8 cellular contexts compared by ENCODE assay signal in the genomic region with DNA sequence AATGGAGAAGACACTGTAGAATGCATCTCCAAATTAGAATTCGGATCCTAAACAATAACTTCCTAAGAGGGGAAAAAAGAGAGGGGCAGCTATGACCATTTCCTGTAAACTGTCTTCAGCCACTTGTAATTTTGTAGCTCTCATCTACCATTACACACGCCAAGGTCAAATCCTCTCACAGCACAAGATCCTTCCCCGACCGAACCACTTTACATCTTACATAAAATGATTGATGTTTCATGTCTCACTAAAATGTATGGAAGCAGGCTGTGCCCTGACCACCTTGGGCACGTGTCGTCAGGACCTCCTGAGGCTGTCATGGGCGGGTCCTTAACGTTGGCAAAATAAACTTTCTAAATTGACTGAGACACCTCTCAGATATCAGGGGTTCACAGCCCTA. TPM values are rescaled to one million over a fixed set of nuclear protein-coding genes. Genes with fewer than 3 reads are reported as not detected.
A peak's percentile ranks its signal among the peaks of the same experiment; 100 is the strongest.
DNase-seq lines count a peak whose midpoint lies in the region; ATAC-seq and TF ChIP-seq lines count a peak whose summit lies in the region.

No MANE protein-coding gene starts in this region.

- TF ChIP-seq POLR2A in tibial nerve (IDR thresholded peaks at IDR 0.05), result no peak

- H3K4me1 ChIP-seq in mucosa of rectum (ENCODE audit: control insufficient read depth in 2 of 2, insufficient read depth in 2 of 2, low read length in 2 of 2) (peaks cover 13 to 20% of the 10 kb centered on the region in 2 donors), tibial nerve (peaks cover 0 to 24% (median 8%) of the 10 kb centered on the region in 4 donors)

- peak; percentile 22 for ATAC-seq in GM19324 (IDR thresholded peaks at IDR 0.05; ENCODE audit: low FRiP score, unreplicated experiment)

- DNase-seq in Ammon's horn (ENCODE audit: low spot score), result peak; percentile 6
- DNase-seq in MG63, result peak; percentile 2
- DNase-seq in tibial nerve (ENCODE audit: low spot score in 2 of 2), result peak in 1 of 2 donors; percentile 17
- no peak for DNase-seq in cerebellar nuclear complex (lab: John Stamatoyannopoulos, UW)

- WGBS in tibial nerve, 2 donors, result 0 to 3% methylated on average over 8 of the region's 8 CpGs

- TF ChIP-seq CTCF in VCaP (conservative IDR thresholded peaks at IDR 0.05) (no peak), tibial nerve (IDR thresholded peaks at IDR 0.05) (no peak)

- TF ChIP-seq EP300 in tibial nerve (IDR thresholded peaks at IDR 0.05), result no peak

- H3K4me3 ChIP-seq in MG63 (0 out of 2 replicates have a peak overlapping the region, but pooled peaks have one; percentile 20), mucosa of rectum (ENCODE audit: low read length in 2 of 2) (peak overlapping the region; percentile 40 to 58), tibial nerve (peak overlapping the region in 1 of 4 donors; percentile 28)

- H3K27me3 ChIP-seq in MG63 (no peaks in the 10 kb centered on the region), mucosa of rectum (ENCODE audit: control insufficient read depth in 2 of 2, insufficient read depth in 2 of 2, low read length in 2 of 2) (peaks cover 0 to 3% of the 10 kb centered on the region in 2 donors), tibial nerve (no peaks in the 10 kb centered on the region)

- H3K27ac ChIP-seq in VCaP, result peak overlapping the region; percentile 85
- H3K27ac ChIP-seq in cingulate gyrus (ENCODE audit: low read depth, low read length), result peak overlapping the region; percentile 75
- H3K27ac ChIP-seq in mucosa of rectum (ENCODE audit: low read depth in 2 of 2, low read length in 2 of 2), result peak overlapping the region; percentile 56 to 79
- H3K27ac ChIP-seq in tibial nerve, result peak overlapping the region; percentile 71 to 91 (median 84)

- H3K9ac ChIP-seq in mucosa of rectum (ENCODE audit: low read depth in 1 of 2, low read length in 2 of 2), result peak overlapping the region in 1 of 2 donors; percentile 46

- no peaks in the 10 kb centered on the region for H3K36me3 ChIP-seq in MG63
- no peaks in the 10 kb centered on the region for H3K36me3 ChIP-seq in mucosa of rectum (ENCODE audit: control insufficient read depth in 2 of 2, insufficient read depth in 2 of 2, low read length in 2 of 2)
- H3K36me3 ChIP-seq in tibial nerve, result no peaks in the 10 kb centered on the region

- H3K9me3 ChIP-seq in MG63, result no peaks in the 10 kb centered on the region
- no peaks in the 10 kb centered on the region for H3K9me3 ChIP-seq in mucosa of rectum (ENCODE audit: control insufficient read depth in 2 of 2, low read length in 2 of 2)
- no peaks in the 10 kb centered on the region for H3K9me3 ChIP-seq in tibial nerve

RNA-seq across cellular contexts. Expression of a gene that starts 24.1 kb away (rescaled TPM):
- 3.8 and 4.2 TPM in 2 replicates for total RNA-seq in MG63 (2014; rRNA removed; shearing (Covaris generic); ENCODE audit: low replicate concordance)
- total RNA-seq in tibial nerve, result 10 to 100 TPM; 11.6 to 18.6 (median 14.9) TPM

Comparison
In these comparisons a context has a peak if more than half of its experiments do, and no peak if none do; other contexts are left out.
1. DNase-seq: peak in Ammon's horn (single experiment) and MG63 (single experiment); none in cerebellar nuclear complex (0 of 2).
2. Peak in every context shown above with its lines, with median percentiles within 50 percentile points of each other: H3K27ac ChIP-seq.